8 cellular contexts compared by ENCODE assay signal in genomic region chr6:42572523-42572922, GRCh38.
DNase-seq lines count a peak whose midpoint lies in the region; ATAC-seq and TF ChIP-seq lines count a peak whose summit lies in the region.

No MANE protein-coding gene starts in this region.

- no peak for TF ChIP-seq CTCF in nephron progenitor cell (IDR thresholded peaks at IDR 0.05)

- DNase-seq in NOMO-1 (lab: John Stamatoyannopoulos, UW; ENCODE audit: unreplicated experiment in 2 of 2) (peak; percentile 56 to 84), nephron progenitor cell (no peak), GM03348 (ENCODE audit: low spot score) (no peak), NCI-H2227 (lab: John Stamatoyannopoulos, UW; ENCODE audit: unreplicated experiment) (no peak)
- no peak for DNase-seq in central memory CD4-positive, alpha-beta T cell
- no peak for DNase-seq in activated CD8-positive, alpha-beta memory T cell treated with anti-CD3 and anti-CD28 coated beads for 24 hours

- peaks cover 39% of the 10 kb centered on the region for H3K36me3 Mint-ChIP-seq in nephron progenitor cell (ENCODE audit: low read depth)

- peaks cover 4% of the 10 kb centered on the region for H3K9me3 Mint-ChIP-seq in nephron progenitor cell

- H3K27me3 Mint-ChIP-seq in nephron progenitor cell (ENCODE audit: low read depth, poor library complexity): no peaks in the 10 kb centered on the region

- no peak overlapping the region for H3K4me3 Mint-ChIP-seq in nephron progenitor cell

- peak overlapping the region; percentile 4 for H3K27ac Mint-ChIP-seq in nephron progenitor cell

- H3K4me1 Mint-ChIP-seq in nephron progenitor cell: peaks cover 8% of the 10 kb centered on the region

- ATAC-seq in GM18870 (IDR thresholded peaks at IDR 0.05; ENCODE audit: unreplicated experiment): peak; percentile 80
- peak; percentile 71 for ATAC-seq in HG02763 (IDR thresholded peaks at IDR 0.05; ENCODE audit: unreplicated experiment)

Comparison
In these comparisons a context has a peak if more than half of its experiments do, and no peak if none do; other contexts are left out.
1. DNase-seq: peak in NOMO-1 (2 of 2); none in nephron progenitor cell (single experiment), GM03348 (single experiment), NCI-H2227 (single experiment), central memory CD4-positive, alpha-beta T cell (single experiment) and activated CD8-positive, alpha-beta memory T cell treated with anti-CD3 and anti-CD28 coated beads for 24 hours (single experiment).